Comparison of ENCODE assay signal across 16 cellular contexts in genomic region chr14:81509321-81509720, GRCh38.
"Had no signal": no experiment of that assay in that cellular context is flagged by ENCODE, and none has a peak within 500 bp of the region (broad histone marks: within the 10 kb centered on the region; RNA-seq: fewer than 3 reads in every experiment).

No MANE protein-coding gene starts in this region.

- DNase-seq: activated naive CD4-positive, alpha-beta T cell treated with anti-CD3 and anti-CD28 coated beads, Interleukin-2, amount 50 U/mL, for 16 hours; activated T-cell treated with anti-CD3 and anti-CD28 coated beads for 4 hours; amniotic stem cell; body of pancreas; central memory CD4-positive, alpha-beta T cell; colonic mucosa; esophagus squamous epithelium; mesendoderm; small intestine; stimulated activated CD4-positive, alpha-beta T cell treated with anti-CD3 and anti-CD28 coated beads, Interleukin-4, amount 100 ng/mL, for 24 hours; T-helper 9 cell; upper lobe of left lung had no signal

- H3K9me3 ChIP-seq: body of pancreas, colonic mucosa, esophagus squamous epithelium, SJSA1, upper lobe of left lung had no signal

- H3K4me1 ChIP-seq: colonic mucosa, SJSA1 had no signal

- H3K4me3 Mint-ChIP-seq: stimulated activated naive CD8-positive, alpha-beta T cell treated with anti-CD3 and anti-CD28 coated beads, Interleukin-15, Interleukin-2, amounts not matched to agents 100 ng/mL and 50 ng/mL, for 24 hours had no signal

- H3K27ac ChIP-seq: colonic mucosa, esophagus squamous epithelium, parathyroid adenoma, SJSA1 had no signal

- H3K4me3 ChIP-seq: body of pancreas, colonic mucosa, esophagus squamous epithelium, SJSA1, upper lobe of left lung had no signal

- H3K27me3 Mint-ChIP-seq: stimulated activated naive CD8-positive, alpha-beta T cell treated with anti-CD3 and anti-CD28 coated beads, Interleukin-15, Interleukin-2, amounts not matched to agents 100 ng/mL and 50 ng/mL, for 24 hours had no signal

- H3K27me3 ChIP-seq: body of pancreas, colonic mucosa, esophagus squamous epithelium, SJSA1, upper lobe of left lung had no signal

- H3K36me3 ChIP-seq: colonic mucosa had no signal

- ATAC-seq: activated CD4-positive, CD25-positive, alpha-beta regulatory T cell treated with anti-CD3 and anti-CD28 coated beads, Interleukin-2, amount 50 U/mL, for 24 hours; body of pancreas had no signal

- H3K27ac Mint-ChIP-seq: stimulated activated naive CD8-positive, alpha-beta T cell treated with anti-CD3 and anti-CD28 coated beads, Interleukin-15, Interleukin-2, amounts not matched to agents 100 ng/mL and 50 ng/mL, for 24 hours had no signal

- H3K9me3 Mint-ChIP-seq: stimulated activated naive CD8-positive, alpha-beta T cell treated with anti-CD3 and anti-CD28 coated beads, Interleukin-15, Interleukin-2, amounts not matched to agents 100 ng/mL and 50 ng/mL, for 24 hours had no signal
